ENCODE assay signal across 1 cellular context in the genomic region with DNA sequence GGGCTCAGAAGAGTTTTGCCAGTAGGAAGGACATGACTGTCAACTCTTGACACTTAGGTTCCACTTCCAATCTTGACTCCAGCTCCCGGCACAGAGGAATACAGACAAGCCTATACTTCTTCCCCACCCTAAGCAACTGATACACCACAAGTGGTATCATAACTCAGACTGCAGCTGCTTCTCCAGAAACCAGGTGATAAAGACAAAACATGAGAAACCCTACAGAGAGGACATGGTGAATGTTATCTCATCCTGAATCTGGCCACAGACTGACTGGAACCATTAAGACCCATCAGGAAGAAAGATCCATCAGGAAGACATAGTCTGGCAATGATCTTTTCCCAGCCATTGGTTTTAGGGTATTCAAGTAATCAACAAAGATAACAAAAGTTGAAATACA.
TF ChIP-seq lines count a peak whose summit lies in the region.

No MANE protein-coding gene starts in this region.

TF ChIP-seq in K562, 482 proteins besides CTCF, POLR2A, EP300 and RAD21:
- TF ChIP-seq MCM2 (IDR thresholded peaks at IDR 0.05; ENCODE audit: low read depth) (no peak), ZNF766 (CRISPR knock-in tag; conservative IDR thresholded peaks at IDR 0.05) (peak; percentile 61; the same call in 1 of the 2 replicates)
